8 cellular contexts compared by ENCODE assay signal in the genomic region with DNA sequence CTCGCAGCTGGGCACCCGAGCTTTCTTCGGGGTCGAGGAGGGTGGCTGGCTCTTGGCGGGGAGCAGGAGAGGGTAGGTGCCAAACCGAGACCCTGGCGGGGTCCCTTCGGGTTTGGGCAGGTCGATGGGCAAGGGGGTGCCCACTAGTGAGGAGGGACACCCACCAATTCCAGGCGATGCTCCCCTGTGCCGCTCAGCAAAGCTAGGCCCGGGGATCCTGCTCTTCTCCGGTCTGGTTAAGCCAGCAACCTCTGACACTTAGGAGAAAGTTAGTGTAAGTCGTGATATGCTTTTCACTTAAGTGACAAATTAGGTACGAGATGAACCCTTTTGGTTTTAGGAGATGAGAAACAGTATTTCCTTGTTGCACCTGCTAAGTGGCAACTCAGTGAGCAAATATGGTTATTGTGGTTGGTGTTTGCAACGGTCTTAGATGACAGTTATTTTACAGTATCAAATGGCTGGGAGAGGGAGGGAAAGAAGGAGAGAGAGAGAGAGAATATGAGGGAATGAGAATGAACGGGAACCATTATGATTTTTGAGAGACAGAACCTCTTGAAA. TPM values are rescaled to one million over a fixed set of nuclear protein-coding genes. Genes with fewer than 3 reads are reported as not detected.
A peak's percentile ranks its signal among the peaks of the same experiment; 100 is the strongest.
DNase-seq lines count a peak whose midpoint lies in the region; ATAC-seq, FAIRE-seq and TF ChIP-seq lines count a peak whose summit lies in the region.

No MANE protein-coding gene starts in this region.

- H3K27ac ChIP-seq in neutrophil = peak overlapping the region; percentile 80

- CTCF ChIA-PET in activated CD8-positive, alpha-beta T cell treated with anti-CD3 and anti-CD28 coated beads, Interleukin-2, amount 10 ng/mL, durations not matched to agents 7 days and 5 days (lab: Charles Lee) = interaction anchor here (1.1 to 3.6 kb wide), 5 partner anchors 9 to 67 kb away, joined by 3 to 30 read pairs (median 6); no protein-coding TSS in a partner anchor

- H3K9me3 Mint-ChIP-seq in activated CD8-positive, alpha-beta T cell treated with anti-CD3 and anti-CD28 coated beads, Interleukin-2, amount 10 ng/mL, durations not matched to agents 7 days and 5 days (ENCODE audit: insufficient read depth) = no peaks in the 10 kb centered on the region

- H3K9me3 ChIP-seq in neutrophil = no peaks in the 10 kb centered on the region

- POLR2A ChIA-PET in activated CD8-positive, alpha-beta T cell treated with anti-CD3 and anti-CD28 coated beads, Interleukin-2, amount 10 ng/mL, durations not matched to agents 7 days and 5 days (lab: Charles Lee) = interaction anchor here (0.8 to 2.9 kb wide), 13 partner anchors 9 to 1249 kb away, joined by 3 to 26 read pairs (median 4); a partner anchor contains a TSS

- H3K4me3 ChIP-seq in AG09309 (ENCODE audit: control insufficient read depth, low read depth, low read length) (peak overlapping the region; percentile 60), neutrophil (ENCODE audit: low read depth in 1 of 2, low read length in 1 of 2) (peak overlapping the region; percentile 74 to 81)

- peaks cover 53 to 65% of the 10 kb centered on the region in 2 experiments for H3K4me1 ChIP-seq in neutrophil (ENCODE audit: control insufficient read depth in 1 of 2, insufficient read depth in 1 of 2, low read depth in 1 of 2, low read length in 1 of 2)

- H3K36me3 Mint-ChIP-seq in activated CD8-positive, alpha-beta T cell treated with anti-CD3 and anti-CD28 coated beads, Interleukin-2, amount 10 ng/mL, durations not matched to agents 7 days and 5 days (ENCODE audit: low read depth) = peaks cover 21% of the 10 kb centered on the region

- no peaks in the 10 kb centered on the region for H3K27me3 ChIP-seq in neutrophil

- H3K36me3 ChIP-seq in neutrophil = no peaks in the 10 kb centered on the region

- H3K4me1 Mint-ChIP-seq in activated CD8-positive, alpha-beta T cell treated with anti-CD3 and anti-CD28 coated beads, Interleukin-2, amount 10 ng/mL, durations not matched to agents 7 days and 5 days (ENCODE audit: low read depth) = peaks cover 61% of the 10 kb centered on the region

- H3K4me3 Mint-ChIP-seq in activated CD8-positive, alpha-beta T cell treated with anti-CD3 and anti-CD28 coated beads, Interleukin-2, amount 10 ng/mL, durations not matched to agents 7 days and 5 days = peak overlapping the region; percentile 90

- FAIRE-seq in GM12891 (lab: Jason Lieb, UNC) = no peak
- no peak for FAIRE-seq in frontal cortex (lab: Jason Lieb, UNC)

- no peak for TF ChIP-seq POLR2A in GM12891 (IDR thresholded peaks at IDR 0.05; ENCODE audit: low read depth, low read length)

- peak; percentile 27 for ATAC-seq in HG02840 (IDR thresholded peaks at IDR 0.05; ENCODE audit: low FRiP score, unreplicated experiment)
- ATAC-seq in activated CD8-positive, alpha-beta T cell treated with anti-CD3 and anti-CD28 coated beads, Interleukin-2, amount 10 ng/mL, durations not matched to agents 7 days and 5 days = peak; percentile 29

- H3K27me3 Mint-ChIP-seq in activated CD8-positive, alpha-beta T cell treated with anti-CD3 and anti-CD28 coated beads, Interleukin-2, amount 10 ng/mL, durations not matched to agents 7 days and 5 days (ENCODE audit: low read depth) = no peaks in the 10 kb centered on the region

- DNase-seq in AG09309 (ENCODE audit: low read depth) (no peak), GM12891 (ENCODE audit: insufficient read length, low spot score) (peak; percentile 22), NCI-H1417 treated with DMSO at 0.1 percent for 48 hours (lab: John Stamatoyannopoulos, UW) (peak; percentile 2), frontal cortex (ENCODE audit: low spot score in 2 of 2) (peak; percentile 13 to 16), activated gamma-delta T cell treated with Interleukin-2 at 50 U/mL for 16 hours (no peak)
- DNase-seq in activated CD8-positive, alpha-beta T cell treated with anti-CD3 and anti-CD28 coated beads, Interleukin-2, amount 10 ng/mL, durations not matched to agents 7 days and 5 days = peak; percentile 57

- no peak for TF ChIP-seq CTCF in AG09309 (IDR thresholded peaks at IDR 0.05; ENCODE audit: control insufficient read depth, insufficient read depth, low read depth, low read length, missing control alignments)
- TF ChIP-seq CTCF in neutrophil (IDR thresholded peaks at IDR 0.05) = no peak

- peak overlapping the region; percentile 95 for H3K27ac Mint-ChIP-seq in activated CD8-positive, alpha-beta T cell treated with anti-CD3 and anti-CD28 coated beads, Interleukin-2, amount 10 ng/mL, durations not matched to agents 7 days and 5 days

TF ChIP-seq in GM12891, 5 proteins besides CTCF, POLR2A, EP300 and RAD21:
- TF ChIP-seq PAX5 (IDR thresholded peaks at IDR 0.05; ENCODE audit: insufficient read depth, low read length, severe bottlenecking) (no peak), POU2F2 (IDR thresholded peaks at IDR 0.05; ENCODE audit: low read depth, low read length) (no peak), POLR2AphosphoS5 (IDR thresholded peaks at IDR 0.05; ENCODE audit: low read depth, low read length) (no peak), SPI1 (IDR thresholded peaks at IDR 0.05; ENCODE audit: low read depth, low read length) (no peak), TAF1 (IDR thresholded peaks at IDR 0.05; ENCODE audit: low read depth, low read length) (no peak)

RNA-seq across cellular contexts. Expression of a gene that starts 0.6 kb away (rescaled TPM):
- polyA plus RNA-seq in GM12891 (2012; ENCODE audit: low read depth, missing spikeins) = 36.4 TPM
- 100 to 1,000 TPM; 187 to 210 TPM for total RNA-seq in activated CD8-positive, alpha-beta T cell treated with anti-CD3 and anti-CD28 coated beads, Interleukin-2, amount 10 ng/mL, durations not matched to agents 7 days and 5 days
- total RNA-seq in frontal cortex = 83.6 TPM

Comparison
In these comparisons a context has a peak if more than half of its experiments do, and no peak if none do; other contexts are left out.
1. DNase-seq: peak in GM12891 (single experiment), NCI-H1417 treated with DMSO at 0.1 percent for 48 hours (single experiment), activated CD8-positive, alpha-beta T cell treated with anti-CD3 and anti-CD28 coated beads, Interleukin-2, amount 10 ng/mL, durations not matched to agents 7 days and 5 days (single experiment) and frontal cortex (2 of 2); none in AG09309 (single experiment) and activated gamma-delta T cell treated with Interleukin-2 at 50 U/mL for 16 hours (single experiment).